ENCODE assay signal across 2 cellular contexts in the genomic region with DNA sequence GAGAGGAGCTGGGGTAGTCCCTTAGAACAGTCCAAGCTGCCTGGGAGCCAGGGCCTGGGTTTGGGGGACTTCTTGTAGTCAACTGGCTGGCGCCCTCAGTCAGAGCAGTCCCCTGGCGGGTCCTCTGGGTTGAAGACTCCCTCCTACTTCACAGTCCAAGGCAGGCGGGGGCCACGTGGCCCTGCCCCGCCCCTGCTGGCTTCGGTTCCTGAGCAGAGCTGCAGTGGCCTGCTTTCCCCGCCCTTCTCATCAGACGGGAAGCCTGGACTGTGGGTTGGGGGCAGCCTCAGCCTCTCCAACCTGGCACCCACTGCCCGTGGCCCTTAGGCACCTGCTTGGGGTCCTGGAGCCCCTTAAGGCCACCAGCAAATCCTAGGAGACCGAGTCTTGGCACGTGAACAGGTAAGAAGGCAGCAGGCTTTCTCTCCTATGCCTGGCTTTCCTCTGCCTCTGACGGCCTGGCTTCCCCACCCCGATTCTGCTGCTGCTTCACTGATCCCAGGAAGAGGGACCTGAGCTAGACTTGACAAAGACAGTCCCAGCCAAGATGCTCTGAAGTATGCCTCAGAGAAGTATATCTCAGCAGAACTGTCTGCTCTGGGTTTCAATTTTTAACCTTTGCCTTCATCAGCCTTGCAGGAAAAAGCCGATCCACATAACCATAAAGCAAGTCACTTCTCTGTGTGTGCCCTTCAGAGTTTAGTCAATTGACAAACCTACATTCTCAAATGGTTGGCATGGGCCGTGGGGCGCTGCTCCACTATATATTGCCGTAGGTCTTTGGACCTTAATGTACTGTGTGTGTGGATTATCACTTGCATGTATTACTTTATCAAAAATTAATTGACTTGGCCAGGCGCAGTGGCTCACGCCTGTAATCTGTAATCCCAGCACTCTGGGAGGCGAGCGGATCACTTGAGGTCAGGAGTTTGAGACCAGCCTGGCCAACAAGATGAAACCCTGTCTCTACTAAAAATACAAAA.
A peak's percentile ranks its signal among the peaks of the same experiment; 100 is the strongest.
TF ChIP-seq lines count a peak whose summit lies in the region.

No MANE protein-coding gene starts in this region.

TF ChIP-seq in GM23338, 12 proteins besides CTCF, POLR2A, EP300 and RAD21:
- TF ChIP-seq JUNB (IDR thresholded peaks at IDR 0.05; ENCODE audit: unreplicated experiment) (no peak), EZH2 (IDR thresholded peaks at IDR 0.05; ENCODE audit: low read depth, unreplicated experiment) (no peak), ZNF114 (CRISPR knock-in tag; IDR thresholded peaks at IDR 0.05) (no peak), EZH2phosphoT487 (IDR thresholded peaks at IDR 0.05; ENCODE audit: unreplicated experiment) (no peak), STAT1 (IDR thresholded peaks at IDR 0.05; ENCODE audit: unreplicated experiment) (no peak), ZNF462 (CRISPR knock-in tag; IDR thresholded peaks at IDR 0.05) (no peak), NANOG (IDR thresholded peaks at IDR 0.05; ENCODE audit: borderline replicate concordance) (no peak)
- TF ChIP-seq, protein P1, sequence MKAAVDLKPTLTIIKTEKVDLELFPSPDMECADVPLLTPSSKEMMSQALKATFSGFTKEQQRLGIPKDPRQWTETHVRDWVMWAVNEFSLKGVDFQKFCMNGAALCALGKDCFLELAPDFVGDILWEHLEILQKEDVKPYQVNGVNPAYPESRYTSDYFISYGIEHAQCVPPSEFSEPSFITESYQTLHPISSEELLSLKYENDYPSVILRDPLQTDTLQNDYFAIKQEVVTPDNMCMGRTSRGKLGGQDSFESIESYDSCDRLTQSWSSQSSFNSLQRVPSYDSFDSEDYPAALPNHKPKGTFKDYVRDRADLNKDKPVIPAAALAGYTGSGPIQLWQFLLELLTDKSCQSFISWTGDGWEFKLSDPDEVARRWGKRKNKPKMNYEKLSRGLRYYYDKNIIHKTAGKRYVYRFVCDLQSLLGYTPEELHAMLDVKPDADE (IDR thresholded peaks at IDR 0.05), result no peak

TF ChIP-seq in K562, 482 proteins besides CTCF, POLR2A, EP300 and RAD21:
- TF ChIP-seq RBM17 (IDR thresholded peaks at IDR 0.05; ENCODE audit: borderline replicate concordance, low read depth, low read length) (no peak), RHOXF2B (CRISPR knock-in tag; conservative IDR thresholded peaks at IDR 0.05) (no peak), MAX (CRISPR knock-in tag; IDR thresholded peaks at IDR 0.05) (peak; percentile 86), POLR2G (IDR thresholded peaks at IDR 0.05; ENCODE audit: low read depth, low read length) (peak; percentile 57), L3MBTL2 (IDR thresholded peaks at IDR 0.05) (peak; percentile 90), CXXC5 (CRISPR knock-in tag; IDR thresholded peaks at IDR 0.05) (0 out of 2 replicates have a peak, but pooled peaks have one; percentile 27), RAD51 (IDR thresholded peaks at IDR 0.05; ENCODE audit: borderline replicate concordance, low read depth) (peak; percentile 69), MXI1 (IDR thresholded peaks at IDR 0.05; ENCODE audit: low read depth, low read length) (peak; percentile 40; the same call in 1 of the 2 replicates), POU5F1 (IDR thresholded peaks at IDR 0.05; ENCODE audit: borderline replicate concordance, low read depth, low read length, partially characterized antibody) (no peak), KDM5B (IDR thresholded peaks at IDR 0.05; ENCODE audit: insufficient replicate concordance, low read depth, low read length) (no peak), SIN3A (IDR thresholded peaks at IDR 0.05; ENCODE audit: borderline replicate concordance in 2 of 2, control insufficient read depth in 1 of 2, low read depth in 2 of 2, low read length in 2 of 2) (0 out of 4 replicates have a peak, but pooled peaks of 1 of the 2 experiments have one; percentile 46), MYC (IDR thresholded peaks at IDR 0.05; ENCODE audit: low read depth, low read length) (peak; percentile 60), MYC (CRISPR knock-in tag; IDR thresholded peaks at IDR 0.05; ENCODE audit: borderline replicate concordance, low read depth) (no peak)
- TF ChIP-seq, protein P2, sequence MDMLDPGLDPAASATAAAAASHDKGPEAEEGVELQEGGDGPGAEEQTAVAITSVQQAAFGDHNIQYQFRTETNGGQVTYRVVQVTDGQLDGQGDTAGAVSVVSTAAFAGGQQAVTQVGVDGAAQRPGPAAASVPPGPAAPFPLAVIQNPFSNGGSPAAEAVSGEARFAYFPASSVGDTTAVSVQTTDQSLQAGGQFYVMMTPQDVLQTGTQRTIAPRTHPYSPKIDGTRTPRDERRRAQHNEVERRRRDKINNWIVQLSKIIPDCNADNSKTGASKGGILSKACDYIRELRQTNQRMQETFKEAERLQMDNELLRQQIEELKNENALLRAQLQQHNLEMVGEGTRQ (CRISPR knock-in tag; IDR thresholded peaks at IDR 0.05), result peak; percentile 74
- TF ChIP-seq, protein P3, sequence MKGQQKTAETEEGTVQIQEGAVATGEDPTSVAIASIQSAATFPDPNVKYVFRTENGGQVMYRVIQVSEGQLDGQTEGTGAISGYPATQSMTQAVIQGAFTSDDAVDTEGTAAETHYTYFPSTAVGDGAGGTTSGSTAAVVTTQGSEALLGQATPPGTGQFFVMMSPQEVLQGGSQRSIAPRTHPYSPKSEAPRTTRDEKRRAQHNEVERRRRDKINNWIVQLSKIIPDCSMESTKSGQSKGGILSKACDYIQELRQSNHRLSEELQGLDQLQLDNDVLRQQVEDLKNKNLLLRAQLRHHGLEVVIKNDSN (CRISPR knock-in tag; IDR thresholded peaks at IDR 0.05), result peak; percentile 82
- TF ChIP-seq, protein P4, sequence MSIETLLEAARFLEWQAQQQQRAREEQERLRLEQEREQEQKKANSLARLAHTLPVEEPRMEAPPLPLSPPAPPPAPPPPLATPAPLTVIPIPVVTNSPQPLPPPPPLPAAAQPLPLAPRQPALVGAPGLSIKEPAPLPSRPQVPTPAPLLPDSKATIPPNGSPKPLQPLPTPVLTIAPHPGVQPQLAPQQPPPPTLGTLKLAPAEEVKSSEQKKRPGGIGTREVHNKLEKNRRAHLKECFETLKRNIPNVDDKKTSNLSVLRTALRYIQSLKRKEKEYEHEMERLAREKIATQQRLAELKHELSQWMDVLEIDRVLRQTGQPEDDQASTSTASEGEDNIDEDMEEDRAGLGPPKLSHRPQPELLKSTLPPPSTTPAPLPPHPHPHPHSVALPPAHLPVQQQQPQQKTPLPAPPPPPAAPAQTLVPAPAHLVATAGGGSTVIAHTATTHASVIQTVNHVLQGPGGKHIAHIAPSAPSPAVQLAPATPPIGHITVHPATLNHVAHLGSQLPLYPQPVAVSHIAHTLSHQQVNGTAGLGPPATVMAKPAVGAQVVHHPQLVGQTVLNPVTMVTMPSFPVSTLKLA (conservative IDR thresholded peaks at IDR 0.05), result peak; percentile 73 to 76
- TF ChIP-seq, protein P5, sequence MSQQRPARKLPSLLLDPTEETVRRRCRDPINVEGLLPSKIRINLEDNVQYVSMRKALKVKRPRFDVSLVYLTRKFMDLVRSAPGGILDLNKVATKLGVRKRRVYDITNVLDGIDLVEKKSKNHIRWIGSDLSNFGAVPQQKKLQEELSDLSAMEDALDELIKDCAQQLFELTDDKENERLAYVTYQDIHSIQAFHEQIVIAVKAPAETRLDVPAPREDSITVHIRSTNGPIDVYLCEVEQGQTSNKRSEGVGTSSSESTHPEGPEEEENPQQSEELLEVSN (IDR thresholded peaks at IDR 0.05; ENCODE audit: borderline replicate concordance in 1 of 2, extremely low read depth in 1 of 2, insufficient read depth in 1 of 2, insufficient read length in 1 of 2, low read depth in 1 of 2, low read length in 1 of 2, poor library complexity in 1 of 2, severe bottlenecking in 1 of 2), result peak; percentile 64 to 88
- TF ChIP-seq, protein P6, sequence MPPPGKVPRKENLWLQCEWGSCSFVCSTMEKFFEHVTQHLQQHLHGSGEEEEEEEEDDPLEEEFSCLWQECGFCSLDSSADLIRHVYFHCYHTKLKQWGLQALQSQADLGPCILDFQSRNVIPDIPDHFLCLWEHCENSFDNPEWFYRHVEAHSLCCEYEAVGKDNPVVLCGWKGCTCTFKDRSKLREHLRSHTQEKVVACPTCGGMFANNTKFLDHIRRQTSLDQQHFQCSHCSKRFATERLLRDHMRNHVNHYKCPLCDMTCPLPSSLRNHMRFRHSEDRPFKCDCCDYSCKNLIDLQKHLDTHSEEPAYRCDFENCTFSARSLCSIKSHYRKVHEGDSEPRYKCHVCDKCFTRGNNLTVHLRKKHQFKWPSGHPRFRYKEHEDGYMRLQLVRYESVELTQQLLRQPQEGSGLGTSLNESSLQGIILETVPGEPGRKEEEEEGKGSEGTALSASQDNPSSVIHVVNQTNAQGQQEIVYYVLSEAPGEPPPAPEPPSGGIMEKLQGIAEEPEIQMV (tag; conservative IDR thresholded peaks at IDR 0.05; ENCODE audit: low read depth), result peak; percentile 79
- TF ChIP-seq, protein P7, sequence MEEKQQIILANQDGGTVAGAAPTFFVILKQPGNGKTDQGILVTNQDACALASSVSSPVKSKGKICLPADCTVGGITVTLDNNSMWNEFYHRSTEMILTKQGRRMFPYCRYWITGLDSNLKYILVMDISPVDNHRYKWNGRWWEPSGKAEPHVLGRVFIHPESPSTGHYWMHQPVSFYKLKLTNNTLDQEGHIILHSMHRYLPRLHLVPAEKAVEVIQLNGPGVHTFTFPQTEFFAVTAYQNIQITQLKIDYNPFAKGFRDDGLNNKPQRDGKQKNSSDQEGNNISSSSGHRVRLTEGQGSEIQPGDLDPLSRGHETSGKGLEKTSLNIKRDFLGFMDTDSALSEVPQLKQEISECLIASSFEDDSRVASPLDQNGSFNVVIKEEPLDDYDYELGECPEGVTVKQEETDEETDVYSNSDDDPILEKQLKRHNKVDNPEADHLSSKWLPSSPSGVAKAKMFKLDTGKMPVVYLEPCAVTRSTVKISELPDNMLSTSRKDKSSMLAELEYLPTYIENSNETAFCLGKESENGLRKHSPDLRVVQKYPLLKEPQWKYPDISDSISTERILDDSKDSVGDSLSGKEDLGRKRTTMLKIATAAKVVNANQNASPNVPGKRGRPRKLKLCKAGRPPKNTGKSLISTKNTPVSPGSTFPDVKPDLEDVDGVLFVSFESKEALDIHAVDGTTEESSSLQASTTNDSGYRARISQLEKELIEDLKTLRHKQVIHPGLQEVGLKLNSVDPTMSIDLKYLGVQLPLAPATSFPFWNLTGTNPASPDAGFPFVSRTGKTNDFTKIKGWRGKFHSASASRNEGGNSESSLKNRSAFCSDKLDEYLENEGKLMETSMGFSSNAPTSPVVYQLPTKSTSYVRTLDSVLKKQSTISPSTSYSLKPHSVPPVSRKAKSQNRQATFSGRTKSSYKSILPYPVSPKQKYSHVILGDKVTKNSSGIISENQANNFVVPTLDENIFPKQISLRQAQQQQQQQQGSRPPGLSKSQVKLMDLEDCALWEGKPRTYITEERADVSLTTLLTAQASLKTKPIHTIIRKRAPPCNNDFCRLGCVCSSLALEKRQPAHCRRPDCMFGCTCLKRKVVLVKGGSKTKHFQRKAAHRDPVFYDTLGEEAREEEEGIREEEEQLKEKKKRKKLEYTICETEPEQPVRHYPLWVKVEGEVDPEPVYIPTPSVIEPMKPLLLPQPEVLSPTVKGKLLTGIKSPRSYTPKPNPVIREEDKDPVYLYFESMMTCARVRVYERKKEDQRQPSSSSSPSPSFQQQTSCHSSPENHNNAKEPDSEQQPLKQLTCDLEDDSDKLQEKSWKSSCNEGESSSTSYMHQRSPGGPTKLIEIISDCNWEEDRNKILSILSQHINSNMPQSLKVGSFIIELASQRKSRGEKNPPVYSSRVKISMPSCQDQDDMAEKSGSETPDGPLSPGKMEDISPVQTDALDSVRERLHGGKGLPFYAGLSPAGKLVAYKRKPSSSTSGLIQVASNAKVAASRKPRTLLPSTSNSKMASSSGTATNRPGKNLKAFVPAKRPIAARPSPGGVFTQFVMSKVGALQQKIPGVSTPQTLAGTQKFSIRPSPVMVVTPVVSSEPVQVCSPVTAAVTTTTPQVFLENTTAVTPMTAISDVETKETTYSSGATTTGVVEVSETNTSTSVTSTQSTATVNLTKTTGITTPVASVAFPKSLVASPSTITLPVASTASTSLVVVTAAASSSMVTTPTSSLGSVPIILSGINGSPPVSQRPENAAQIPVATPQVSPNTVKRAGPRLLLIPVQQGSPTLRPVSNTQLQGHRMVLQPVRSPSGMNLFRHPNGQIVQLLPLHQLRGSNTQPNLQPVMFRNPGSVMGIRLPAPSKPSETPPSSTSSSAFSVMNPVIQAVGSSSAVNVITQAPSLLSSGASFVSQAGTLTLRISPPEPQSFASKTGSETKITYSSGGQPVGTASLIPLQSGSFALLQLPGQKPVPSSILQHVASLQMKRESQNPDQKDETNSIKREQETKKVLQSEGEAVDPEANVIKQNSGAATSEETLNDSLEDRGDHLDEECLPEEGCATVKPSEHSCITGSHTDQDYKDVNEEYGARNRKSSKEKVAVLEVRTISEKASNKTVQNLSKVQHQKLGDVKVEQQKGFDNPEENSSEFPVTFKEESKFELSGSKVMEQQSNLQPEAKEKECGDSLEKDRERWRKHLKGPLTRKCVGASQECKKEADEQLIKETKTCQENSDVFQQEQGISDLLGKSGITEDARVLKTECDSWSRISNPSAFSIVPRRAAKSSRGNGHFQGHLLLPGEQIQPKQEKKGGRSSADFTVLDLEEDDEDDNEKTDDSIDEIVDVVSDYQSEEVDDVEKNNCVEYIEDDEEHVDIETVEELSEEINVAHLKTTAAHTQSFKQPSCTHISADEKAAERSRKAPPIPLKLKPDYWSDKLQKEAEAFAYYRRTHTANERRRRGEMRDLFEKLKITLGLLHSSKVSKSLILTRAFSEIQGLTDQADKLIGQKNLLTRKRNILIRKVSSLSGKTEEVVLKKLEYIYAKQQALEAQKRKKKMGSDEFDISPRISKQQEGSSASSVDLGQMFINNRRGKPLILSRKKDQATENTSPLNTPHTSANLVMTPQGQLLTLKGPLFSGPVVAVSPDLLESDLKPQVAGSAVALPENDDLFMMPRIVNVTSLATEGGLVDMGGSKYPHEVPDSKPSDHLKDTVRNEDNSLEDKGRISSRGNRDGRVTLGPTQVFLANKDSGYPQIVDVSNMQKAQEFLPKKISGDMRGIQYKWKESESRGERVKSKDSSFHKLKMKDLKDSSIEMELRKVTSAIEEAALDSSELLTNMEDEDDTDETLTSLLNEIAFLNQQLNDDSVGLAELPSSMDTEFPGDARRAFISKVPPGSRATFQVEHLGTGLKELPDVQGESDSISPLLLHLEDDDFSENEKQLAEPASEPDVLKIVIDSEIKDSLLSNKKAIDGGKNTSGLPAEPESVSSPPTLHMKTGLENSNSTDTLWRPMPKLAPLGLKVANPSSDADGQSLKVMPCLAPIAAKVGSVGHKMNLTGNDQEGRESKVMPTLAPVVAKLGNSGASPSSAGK (IDR thresholded peaks at IDR 0.05), result peak; percentile 83
